Comparison of ENCODE assay signal across 9 cellular contexts in genomic region chr6:135568366-135568765, GRCh38.
A peak's percentile ranks its signal among the peaks of the same experiment; 100 is the strongest.
DNase-seq lines count a peak whose midpoint lies in the region; ATAC-seq, FAIRE-seq and TF ChIP-seq lines count a peak whose summit lies in the region.
"Had no signal": no experiment of that assay in that cellular context is flagged by ENCODE, and none has a peak within 500 bp of the region (broad histone marks: within the 10 kb centered on the region; RNA-seq: fewer than 3 reads in every experiment).

No MANE protein-coding gene starts in this region.

- TF ChIP-seq CTCF in MM.1S (IDR thresholded peaks at IDR 0.05; ENCODE audit: low read length) (no peak), WTC11 (IDR thresholded peaks at IDR 0.05) (no peak)

- no peaks in the 10 kb centered on the region for H3K9me3 ChIP-seq in MM.1S (replicated peaks; ENCODE audit: insufficient read depth, low read length)
- H3K9me3 ChIP-seq in small intestine (ENCODE audit: control insufficient read depth, low read depth), result no peaks in the 10 kb centered on the region

- H3K4me1 ChIP-seq in MM.1S (ENCODE audit: low read length) (peaks cover 6% of the 10 kb centered on the region; the same call in 1 of the 2 replicates), small intestine (ENCODE audit: control insufficient read depth in 2 of 2, insufficient read depth in 1 of 2, low read depth in 1 of 2, low read length in 1 of 2) (peaks cover 2 to 3% of the 10 kb centered on the region in 2 donors)

- H3K27me3 ChIP-seq in MM.1S (replicated peaks; ENCODE audit: insufficient read depth, low read length) (no peaks in the 10 kb centered on the region), small intestine (ENCODE audit: control insufficient read depth in 2 of 2, insufficient read depth in 2 of 2, low read length in 2 of 2) (no peaks in the 10 kb centered on the region)

- H3K9me2 ChIP-seq in MM.1S (replicated peaks; ENCODE audit: insufficient read depth, low read length), result no peaks in the 10 kb centered on the region

- H3K4me2 ChIP-seq in MM.1S (ENCODE audit: low read depth, low read length), result peak overlapping the region; percentile 24; the same call in 1 of the 2 replicates

- CTCF ChIA-PET in WTC11 (lab: Charles Lee), result no interaction called here

- no peaks in the 10 kb centered on the region for H3K36me3 Mint-ChIP-seq in WTC11
- H3K36me3 Mint-ChIP-seq: activated naive CD4-positive, alpha-beta T cell treated with anti-CD3 and anti-CD28 coated beads, Interleukin-2, amount 50 U/mL, for 24 hours had no signal

- H3K9me3 Mint-ChIP-seq in WTC11, result peaks cover 14% of the 10 kb centered on the region
- H3K9me3 Mint-ChIP-seq: activated naive CD4-positive, alpha-beta T cell treated with anti-CD3 and anti-CD28 coated beads, Interleukin-2, amount 50 U/mL, for 24 hours had no signal

- 0 out of 2 replicates have a peak, but pooled peaks cover 2% of the 10 kb centered on the region for H3K4me1 Mint-ChIP-seq in WTC11

- no peaks in the 10 kb centered on the region for H4K20me1 ChIP-seq in MM.1S (ENCODE audit: insufficient read depth, low read length)

- H2AFZ ChIP-seq in MM.1S (ENCODE audit: low read length), result no peak overlapping the region

- no peak overlapping the region for H3K4me3 Mint-ChIP-seq in WTC11
- H3K4me3 Mint-ChIP-seq: activated naive CD4-positive, alpha-beta T cell treated with anti-CD3 and anti-CD28 coated beads, Interleukin-2, amount 50 U/mL, for 24 hours had no signal

- no peaks in the 10 kb centered on the region for H3K27me3 Mint-ChIP-seq in WTC11 (ENCODE audit: low read depth)
- H3K27me3 Mint-ChIP-seq: activated naive CD4-positive, alpha-beta T cell treated with anti-CD3 and anti-CD28 coated beads, Interleukin-2, amount 50 U/mL, for 24 hours had no signal

- FAIRE-seq in small intestine (lab: Jason Lieb, UNC) (no peak), urothelium cell line (lab: Jason Lieb, UNC) (no peak)

- H3K9ac ChIP-seq in MM.1S (ENCODE audit: low read length), result no peak overlapping the region

- ATAC-seq in WTC11, result no peak

- POLR2A ChIA-PET in WTC11 (lab: Charles Lee), result interaction anchor here (0.7 kb wide), 1 partner anchor 33 kb away, joined by 3 read pairs; no protein-coding TSS in a partner anchor

- peak; percentile 46 for DNase-seq in stimulated activated CD4-positive, alpha-beta T cell treated with anti-CD3 and anti-CD28 coated beads, Interleukin-1b, Interleukin-23, amount 100 ng/mL, for 48 hours
- DNase-seq in stimulated activated CD4-positive, alpha-beta T cell treated with anti-CD3 and anti-CD28 coated beads, Interleukin-4, amount 100 ng/mL, for 1 hour, result no peak
- DNase-seq in MM.1S (peak; percentile 66), dermis blood vessel endothelial cell (peak; percentile 88), small intestine (peak; percentile 51), putamen (ENCODE audit: low spot score) (no peak), urothelium cell line (ENCODE audit: low spot score) (no peak), WTC11 (ENCODE audit: low spot score) (no peak)

- H3K4me3 ChIP-seq in MM.1S (ENCODE audit: low read length) (no peak overlapping the region), small intestine (ENCODE audit: low read depth in 1 of 2, low read length in 2 of 2) (no peak overlapping the region)

- H3F3A ChIP-seq in MM.1S (ENCODE audit: insufficient read depth, low read length), result no peaks in the 10 kb centered on the region

- H3K36me3 ChIP-seq in MM.1S (replicated peaks; ENCODE audit: insufficient read depth, low read length) (no peaks in the 10 kb centered on the region), small intestine (ENCODE audit: control insufficient read depth in 2 of 2, insufficient read depth in 2 of 2, low read length in 2 of 2) (no peaks in the 10 kb centered on the region)

- no peaks in the 10 kb centered on the region for H3K79me2 ChIP-seq in MM.1S (ENCODE audit: low read length)

- 6 to 7% (median 6%) methylated on average over 3 of the region's 3 CpGs for WGBS in small intestine, 3 donors

- no peak overlapping the region for H3K27ac ChIP-seq in MM.1S (ENCODE audit: low read length)
- H3K27ac ChIP-seq in small intestine (ENCODE audit: low read depth in 1 of 2, low read length in 1 of 2), result no peak overlapping the region

- H3K27ac Mint-ChIP-seq in WTC11, result no peak overlapping the region
- H3K27ac Mint-ChIP-seq: activated naive CD4-positive, alpha-beta T cell treated with anti-CD3 and anti-CD28 coated beads, Interleukin-2, amount 50 U/mL, for 24 hours had no signal

TF ChIP-seq in WTC11, 78 proteins besides CTCF, POLR2A, EP300 and RAD21:
- TF ChIP-seq MAX (CRISPR knock-in tag; IDR thresholded peaks at IDR 0.05) (no peak), NR1H2 (CRISPR knock-in tag; IDR thresholded peaks at IDR 0.05) (no peak)
TF ChIP-seq in WTC11: peak in this region for 0.

Comparison
In these comparisons a context has a peak if more than half of its experiments do, and no peak if none do; other contexts are left out.
1. DNase-seq: peak in stimulated activated CD4-positive, alpha-beta T cell treated with anti-CD3 and anti-CD28 coated beads, Interleukin-1b, Interleukin-23, amount 100 ng/mL, for 48 hours (single experiment), MM.1S (single experiment), dermis blood vessel endothelial cell (single experiment) and small intestine (single experiment); none in stimulated activated CD4-positive, alpha-beta T cell treated with anti-CD3 and anti-CD28 coated beads, Interleukin-4, amount 100 ng/mL, for 1 hour (single experiment), putamen (single experiment), urothelium cell line (single experiment) and WTC11 (single experiment).